Comparison of ENCODE assay signal across 17 cellular contexts in genomic region chr2:134500211-134500935, GRCh38.
"Had no signal": no experiment of that assay in that cellular context is flagged by ENCODE, and none has a peak within 500 bp of the region (broad histone marks: within the 10 kb centered on the region; RNA-seq: fewer than 3 reads in every experiment).

No MANE protein-coding gene starts in this region.

- H3K4me1 ChIP-seq: left ventricle myocardium inferior, parathyroid adenoma had no signal

- H3K4me3 ChIP-seq: left ventricle myocardium inferior, thoracic aorta had no signal

- H2AFZ ChIP-seq: parathyroid adenoma had no signal

- H3K9ac ChIP-seq: parathyroid adenoma had no signal

- H3K9me3 ChIP-seq: left ventricle myocardium inferior, neutrophil, thoracic aorta had no signal

- H3K36me3 ChIP-seq: left ventricle myocardium inferior, neutrophil, thoracic aorta had no signal

- DNase-seq: activated CD4-positive, alpha-beta T cell treated with anti-CD3 and anti-CD28 coated beads for 1 hour; activated CD4-positive, alpha-beta T cell treated with anti-CD3 and anti-CD28 coated beads, Interleukin-2, amount 50 U/mL, for 4 hours; activated naive CD4-positive, alpha-beta T cell treated with Interleukin-2 at 50 U/mL for 16 hours; cortex of kidney; effector CD4-positive, alpha-beta T cell; hippocampal formation; kidney; left ventricle myocardium inferior; natural killer cell; stimulated activated CD4-positive, alpha-beta T cell treated with anti-CD3 and anti-CD28 coated beads, Interleukin-12 subunit alpha, Interleukin-12 subunit beta, amount 100 ng/mL, for 4 hours; T-helper 1 cell; T1000 had no signal

- ATAC-seq: activated T-helper 17 cell treated with anti-CD3 and anti-CD28 coated beads, Interleukin-2, amount 50 U/mL, for 72 hours; natural killer cell; stimulated activated effector memory CD8-positive, alpha-beta T cell treated with anti-CD3 and anti-CD28 coated beads, Interleukin-12 subunit alpha, Interleukin-12 subunit beta, amount 100 ng/mL, for 72 hours had no signal

- H3K27me3 ChIP-seq: neutrophil had no signal

- H3K79me2 ChIP-seq: parathyroid adenoma had no signal

- H3K27ac ChIP-seq: left ventricle myocardium inferior, neutrophil, parathyroid adenoma, thoracic aorta had no signal
